Comparison of ENCODE assay signal across 36 cellular contexts in the genomic region with DNA sequence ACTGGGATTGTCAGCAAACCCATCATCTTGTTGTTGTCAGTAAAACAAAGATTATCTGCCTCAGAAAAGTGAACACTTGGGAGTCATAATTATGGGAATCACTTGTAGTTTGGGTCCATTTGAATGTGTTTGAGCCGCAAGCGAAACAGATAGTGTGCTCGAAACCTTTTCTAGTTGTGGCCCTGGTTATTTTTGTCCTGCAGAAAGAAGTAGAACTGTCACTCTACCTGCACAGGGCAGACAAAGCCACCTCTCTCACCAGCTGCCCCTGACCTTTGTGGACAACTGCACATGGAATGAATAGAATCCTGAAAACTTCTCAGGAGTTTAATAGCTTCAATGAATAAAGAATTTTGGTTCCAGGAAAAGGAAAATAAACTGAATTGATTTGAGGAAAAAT.
"Had no signal": no experiment of that assay in that cellular context is flagged by ENCODE, and none has a peak within 500 bp of the region (broad histone marks: within the 10 kb centered on the region; RNA-seq: fewer than 3 reads in every experiment).

No MANE protein-coding gene starts in this region.

- H3K9me3 Mint-ChIP-seq: activated CD4-positive, alpha-beta memory T cell treated with anti-CD3 and anti-CD28 coated beads, Interleukin-2, amount 10 ng/mL, durations not matched to agents 7 days and 5 days; activated CD4-positive, alpha-beta T cell treated with anti-CD3 and anti-CD28 coated beads, Interleukin-2, amount 10 ng/mL, durations not matched to agents 7 days and 5 days; activated naive CD4-positive, alpha-beta T cell treated with anti-CD3 and anti-CD28 coated beads for 36 hours; activated naive CD4-positive, alpha-beta T cell treated with anti-CD3 and anti-CD28 coated beads, Interleukin-2, amount 50 U/mL, for 72 hours; activated naive CD8-positive, alpha-beta T cell treated with anti-CD3 and anti-CD28 coated beads for 36 hours; activated T-cell treated with anti-CD3 and anti-CD28 coated beads, Interleukin-2, amount 50 U/mL, for 24 hours; T-helper 1 cell treated with Interleukin-12 subunit alpha and Interleukin-12 subunit beta and Interleukin-4 antibody, amounts not matched to agents 30 μg/mL and 1 μg/mL, for 36 hours; T-helper 2 cell treated with Interferon-gamma antibody and Interleukin-4, amounts not matched to agents 5 μg/mL and 100 μg/mL, for 36 hours had no signal

- H3K36me3 ChIP-seq: adrenal gland, brain microvascular endothelial cell, breast epithelium had no signal

- H3K4me1 Mint-ChIP-seq: activated CD4-positive, alpha-beta memory T cell treated with anti-CD3 and anti-CD28 coated beads, Interleukin-2, amount 10 ng/mL, durations not matched to agents 7 days and 5 days; activated CD4-positive, alpha-beta T cell treated with anti-CD3 and anti-CD28 coated beads for 36 hours; activated CD4-positive, alpha-beta T cell treated with anti-CD3 and anti-CD28 coated beads, Interleukin-2, amount 10 ng/mL, durations not matched to agents 7 days and 5 days; activated CD8-positive, alpha-beta memory T cell treated with anti-CD3 and anti-CD28 coated beads, Interleukin-2, amount 10 ng/mL, durations not matched to agents 7 days and 5 days; activated naive CD8-positive, alpha-beta T cell treated with anti-CD3 and anti-CD28 coated beads for 36 hours had no signal

- DNase-seq: activated CD4-positive, alpha-beta memory T cell treated with anti-CD3 and anti-CD28 coated beads, Interleukin-2, amount 10 ng/mL, durations not matched to agents 7 days and 5 days; activated CD4-positive, alpha-beta T cell treated with anti-CD3 and anti-CD28 coated beads for 1 hour; activated CD4-positive, alpha-beta T cell treated with anti-CD3 and anti-CD28 coated beads for 36 hours; activated CD4-positive, alpha-beta T cell treated with anti-CD3 and anti-CD28 coated beads for 48 hours; activated CD4-positive, alpha-beta T cell treated with anti-CD3 and anti-CD28 coated beads, Interleukin-2, amount 10 ng/mL, durations not matched to agents 7 days and 5 days; activated CD4-positive, alpha-beta T cell treated with anti-CD3 and anti-CD28 coated beads, Interleukin-2, amount 50 U/mL, for 48 hours; activated CD4-positive, CD25-positive, alpha-beta regulatory T cell; activated CD8-positive, alpha-beta memory T cell treated with anti-CD3 and anti-CD28 coated beads for 24 hours; activated CD8-positive, alpha-beta memory T cell treated with anti-CD3 and anti-CD28 coated beads, Interleukin-2, amount 10 ng/mL, durations not matched to agents 7 days and 5 days; activated CD8-positive, alpha-beta memory T cell treated with anti-CD3 and anti-CD28 coated beads, Interleukin-2, amount 50 U/mL, for 48 hours; activated CD8-positive, alpha-beta T cell treated with anti-CD3 and anti-CD28 coated beads, Interleukin-2, amount 10 ng/mL, durations not matched to agents 7 days and 5 days; activated effector memory CD4-positive, alpha-beta T cell treated with anti-CD3 and anti-CD28 coated beads, Interleukin-2, amount 50 U/mL, for 16 hours; activated gamma-delta T cell treated with Interleukin-2 at 50 U/mL for 16 hours; activated naive CD4-positive, alpha-beta T cell; activated naive CD4-positive, alpha-beta T cell treated with anti-CD3 and anti-CD28 coated beads for 36 hours; activated naive CD4-positive, alpha-beta T cell treated with anti-CD3 and anti-CD28 coated beads, Interleukin-2, amount 50 U/mL, for 16 hours; activated naive CD8-positive, alpha-beta T cell treated with anti-CD3 and anti-CD28 coated beads for 36 hours; activated T-cell treated with anti-CD3 and anti-CD28 coated beads, Interleukin-2, amount 50 U/mL, for 24 hours; activated T-cell treated with anti-CD3 and anti-CD28 coated beads, Interleukin-2, amount 50 U/mL, for 48 hours; adrenal gland; amniotic stem cell; aorta; body of pancreas; brain microvascular endothelial cell; central memory CD4-positive, alpha-beta T cell; T-helper 2 cell; T-helper 9 cell had no signal

- H3K36me3 Mint-ChIP-seq: activated CD8-positive, alpha-beta memory T cell treated with anti-CD3 and anti-CD28 coated beads, Interleukin-2, amount 10 ng/mL, durations not matched to agents 7 days and 5 days; activated naive CD4-positive, alpha-beta T cell treated with anti-CD3 and anti-CD28 coated beads, Interleukin-2, amount 50 U/mL, for 72 hours; activated naive CD8-positive, alpha-beta T cell treated with anti-CD3 and anti-CD28 coated beads for 36 hours; WTC11 had no signal

- H3K4me1 ChIP-seq: adrenal gland, body of pancreas, breast epithelium had no signal

- H3K4me3 Mint-ChIP-seq: activated CD4-positive, alpha-beta memory T cell treated with anti-CD3 and anti-CD28 coated beads, Interleukin-2, amount 10 ng/mL, durations not matched to agents 7 days and 5 days; activated CD4-positive, alpha-beta T cell treated with anti-CD3 and anti-CD28 coated beads for 36 hours; activated CD4-positive, alpha-beta T cell treated with anti-CD3 and anti-CD28 coated beads, Interleukin-2, amount 10 ng/mL, durations not matched to agents 7 days and 5 days; activated CD8-positive, alpha-beta memory T cell treated with anti-CD3 and anti-CD28 coated beads, Interleukin-2, amount 10 ng/mL, durations not matched to agents 7 days and 5 days; activated CD8-positive, alpha-beta T cell treated with anti-CD3 and anti-CD28 coated beads, Interleukin-2, amount 10 ng/mL, durations not matched to agents 7 days and 5 days; activated naive CD4-positive, alpha-beta T cell treated with anti-CD3 and anti-CD28 coated beads for 36 hours; activated naive CD8-positive, alpha-beta T cell treated with anti-CD3 and anti-CD28 coated beads for 36 hours; activated T-cell treated with anti-CD3 and anti-CD28 coated beads, Interleukin-2, amount 50 U/mL, for 24 hours; T-helper 1 cell treated with Interleukin-12 subunit alpha and Interleukin-12 subunit beta and Interleukin-4 antibody, amounts not matched to agents 30 μg/mL and 1 μg/mL, for 36 hours; T-helper 2 cell treated with Interferon-gamma antibody and Interleukin-4, amounts not matched to agents 5 μg/mL and 100 μg/mL, for 36 hours; WTC11 had no signal

- H3K27ac Mint-ChIP-seq: activated CD4-positive, alpha-beta memory T cell treated with anti-CD3 and anti-CD28 coated beads, Interleukin-2, amount 10 ng/mL, durations not matched to agents 7 days and 5 days; activated CD4-positive, alpha-beta T cell treated with anti-CD3 and anti-CD28 coated beads for 36 hours; activated CD4-positive, alpha-beta T cell treated with anti-CD3 and anti-CD28 coated beads, Interleukin-2, amount 10 ng/mL, durations not matched to agents 7 days and 5 days; activated CD8-positive, alpha-beta memory T cell treated with anti-CD3 and anti-CD28 coated beads, Interleukin-2, amount 10 ng/mL, durations not matched to agents 7 days and 5 days; activated CD8-positive, alpha-beta T cell treated with anti-CD3 and anti-CD28 coated beads, Interleukin-2, amount 10 ng/mL, durations not matched to agents 7 days and 5 days; activated naive CD4-positive, alpha-beta T cell treated with anti-CD3 and anti-CD28 coated beads for 36 hours; activated naive CD4-positive, alpha-beta T cell treated with anti-CD3 and anti-CD28 coated beads, Interleukin-2, amount 50 U/mL, for 72 hours; activated naive CD8-positive, alpha-beta T cell treated with anti-CD3 and anti-CD28 coated beads for 36 hours; activated T-cell treated with anti-CD3 and anti-CD28 coated beads, Interleukin-2, amount 50 U/mL, for 24 hours; T-helper 1 cell treated with Interleukin-12 subunit alpha and Interleukin-12 subunit beta and Interleukin-4 antibody, amounts not matched to agents 30 μg/mL and 1 μg/mL, for 36 hours; T-helper 2 cell treated with Interferon-gamma antibody and Interleukin-4, amounts not matched to agents 5 μg/mL and 100 μg/mL, for 36 hours; WTC11 had no signal

- ATAC-seq: activated CD4-positive, alpha-beta T cell treated with anti-CD3 and anti-CD28 coated beads for 36 hours; activated CD4-positive, CD25-positive, alpha-beta regulatory T cell treated with anti-CD3 and anti-CD28 coated beads, Interleukin-2, amount 50 U/mL, for 24 hours; activated CD8-positive, alpha-beta memory T cell treated with anti-CD3 and anti-CD28 coated beads, Interleukin-2, amount 10 ng/mL, durations not matched to agents 7 days and 5 days; activated CD8-positive, alpha-beta T cell treated with anti-CD3 and anti-CD28 coated beads, Interleukin-2, amount 10 ng/mL, durations not matched to agents 7 days and 5 days; activated naive CD4-positive, alpha-beta T cell treated with anti-CD3 and anti-CD28 coated beads, Interleukin-2, amount 50 U/mL, for 72 hours; body of pancreas; WTC11 had no signal

- H3K27me3 Mint-ChIP-seq: activated CD8-positive, alpha-beta memory T cell treated with anti-CD3 and anti-CD28 coated beads, Interleukin-2, amount 10 ng/mL, durations not matched to agents 7 days and 5 days had no signal

- H3K27me3 ChIP-seq: body of pancreas, brain microvascular endothelial cell had no signal

- FAIRE-seq: astrocyte, TTC549 had no signal

- H3K27ac ChIP-seq: adrenal gland, body of pancreas, brain microvascular endothelial cell, breast epithelium, VCaP had no signal

- H3K4me3 ChIP-seq: adrenal gland, body of pancreas, breast epithelium had no signal

- H3K9me3 ChIP-seq: adrenal gland, body of pancreas, breast epithelium had no signal
